Comparison of ENCODE assay signal across 8 cellular contexts in genomic region chr22:30968015-30968923, GRCh38. TPM values are rescaled to one million over a fixed set of nuclear protein-coding genes. Genes with fewer than 3 reads are reported as not detected.
DNase-seq lines count a peak whose midpoint lies in the region; ATAC-seq and TF ChIP-seq lines count a peak whose summit lies in the region.

Gene MORC2, minus strand, starts transcription at chr22:30968774. Its CDS starts 885 bp downstream, at chr22:30967889.

- H3K4me3 Mint-ChIP-seq in neural progenitor cell, result peak within 1 kb of the TSS; percentile 95

- H3K79me2 ChIP-seq in DOHH2 (ENCODE audit: control insufficient read depth, low read length) (peaks cover 99% of the 10 kb centered on the region), neural progenitor cell (ENCODE audit: low read depth) (peaks cover 96% of the 10 kb centered on the region)

- peak within 1 kb of the TSS; percentile 77 for H3K27ac ChIP-seq in DOHH2 (ENCODE audit: low read depth, low read length)
- H3K27ac ChIP-seq in HUES64 (ENCODE audit: low read depth, low read length), result peak within 1 kb of the TSS; percentile 95
- peak within 1 kb of the TSS; percentile 83 for H3K27ac ChIP-seq in foreskin keratinocyte
- peak within 1 kb of the TSS; percentile 97 for H3K27ac ChIP-seq in neural progenitor cell

- H3K27me3 Mint-ChIP-seq in neural progenitor cell (ENCODE audit: insufficient read depth, low read depth), result peaks cover 11% of the 10 kb centered on the region

- H4K20me1 ChIP-seq in DOHH2 (ENCODE audit: control insufficient read depth, insufficient read depth, low read depth, low read length), result peaks cover 35% of the 10 kb centered on the region; the same call in 1 of the 2 replicates
- peaks cover 31% of the 10 kb centered on the region for H4K20me1 ChIP-seq in neural progenitor cell (ENCODE audit: low read depth)

- H3K27me3 ChIP-seq in DOHH2 (ENCODE audit: control insufficient read depth, low read length), result no peaks in the 10 kb centered on the region
- no peaks in the 10 kb centered on the region for H3K27me3 ChIP-seq in HUES64 (ENCODE audit: insufficient read depth, low read length)
- no peaks in the 10 kb centered on the region for H3K27me3 ChIP-seq in foreskin keratinocyte
- H3K27me3 ChIP-seq in neural progenitor cell, result no peaks in the 10 kb centered on the region

- H3K9me2 ChIP-seq in DOHH2 (replicated peaks; ENCODE audit: control insufficient read depth, low read length), result no peaks in the 10 kb centered on the region

- H3K27ac Mint-ChIP-seq in neural progenitor cell, result peak within 1 kb of the TSS; percentile 96

- H3K9ac ChIP-seq in HUES64 (ENCODE audit: low read depth, low read length), result peak within 1 kb of the TSS; percentile 95
- peak within 1 kb of the TSS; percentile 89 for H3K9ac ChIP-seq in neural progenitor cell

- DNase-seq in foreskin keratinocyte, result no peak
- DNase-seq in neural progenitor cell (ENCODE audit: low spot score), result no peak
- DNase-seq in cerebellar nuclear complex (lab: John Stamatoyannopoulos, UW), result no peak

- ATAC-seq in GM21447 (IDR thresholded peaks at IDR 0.05; ENCODE audit: unreplicated experiment) (peak; percentile 33), foreskin keratinocyte (peak; percentile 53)
- no peak for ATAC-seq in activated CD4-positive, CD25-positive, alpha-beta regulatory T cell treated with anti-CD3 and anti-CD28 coated beads, Interleukin-2, amount 50 U/mL, for 24 hours

- H3K4me2 ChIP-seq in DOHH2 (ENCODE audit: low read length) (peak within 1 kb of the TSS; percentile 93), neural progenitor cell (peak within 1 kb of the TSS; percentile 93)

- H3K4me3 ChIP-seq in DOHH2 (ENCODE audit: low read length) (peak within 1 kb of the TSS; percentile 93), HUES64 (ENCODE audit: low read length) (peak within 1 kb of the TSS; percentile 78), WI38 (ENCODE audit: low read depth, low read length) (peak within 1 kb of the TSS; percentile 84), neural progenitor cell (peak within 1 kb of the TSS; percentile 92)

- H3K9me3 ChIP-seq in DOHH2 (ENCODE audit: control insufficient read depth, insufficient read depth, low read length) (0 out of 2 replicates have a peak, but pooled peaks cover 3% of the 10 kb centered on the region), HUES64 (ENCODE audit: insufficient read depth, low read depth, low read length) (peaks cover 35% of the 10 kb centered on the region), neural progenitor cell (ENCODE audit: low read depth) (peaks cover 31% of the 10 kb centered on the region)

- H3K9me3 Mint-ChIP-seq in neural progenitor cell, result peaks cover 85% of the 10 kb centered on the region

- peak within 1 kb of the TSS; percentile 52 for H2AFZ ChIP-seq in neural progenitor cell (replicated peaks)

- peaks cover 81% of the 10 kb centered on the region for H3K36me3 Mint-ChIP-seq in neural progenitor cell

- H3K36me3 ChIP-seq in DOHH2 (ENCODE audit: control insufficient read depth, low read length) (peaks cover 87% of the 10 kb centered on the region), HUES64 (ENCODE audit: insufficient read depth, low read length) (peaks cover 53% of the 10 kb centered on the region), neural progenitor cell (peaks cover 44% of the 10 kb centered on the region)

- H3K4me1 Mint-ChIP-seq in neural progenitor cell, result peaks cover 21% of the 10 kb centered on the region

- 16% methylated on average over 53 of the region's 53 CpGs for WGBS in HUES64

- TF ChIP-seq CTCF in DOHH2 (IDR thresholded peaks at IDR 0.05; ENCODE audit: low read depth, low read length, poor library complexity, severe bottlenecking) (no peak), WI38 (IDR thresholded peaks at IDR 0.05; ENCODE audit: low read depth, low read length) (no peak), foreskin keratinocyte (conservative IDR thresholded peaks at IDR 0.05) (no peak), neural progenitor cell (IDR thresholded peaks at IDR 0.05) (no peak)

- H3K4me1 ChIP-seq in DOHH2 (ENCODE audit: control insufficient read depth, low read length), result peaks cover 63% of the 10 kb centered on the region
- H3K4me1 ChIP-seq in HUES64 (ENCODE audit: insufficient read depth, low read length), result 0 out of 2 replicates have a peak, but pooled peaks cover 4% of the 10 kb centered on the region
- peaks cover 9% of the 10 kb centered on the region for H3K4me1 ChIP-seq in foreskin keratinocyte
- peaks cover 31% of the 10 kb centered on the region for H3K4me1 ChIP-seq in neural progenitor cell

- no peaks in the 10 kb centered on the region for H3F3A ChIP-seq in DOHH2 (ENCODE audit: control insufficient read depth, insufficient read depth)
- peaks cover 4% of the 10 kb centered on the region for H3F3A ChIP-seq in neural progenitor cell (ENCODE audit: low read depth)

RNA-seq across cellular contexts. Expression of gene MORC2, which starts in this region (rescaled TPM):
- polyA plus RNA-seq in HUES64 (2013, experiment 1 of 2), result 35.6 TPM
- polyA plus RNA-seq in HUES64 (2013, experiment 2 of 2), result 34.0 TPM
- total RNA-seq in foreskin keratinocyte (23.8 and 24.5 TPM in 2 replicates), neural progenitor cell (ENCODE audit: low replicate concordance) (29.8 and 35.0 TPM in 2 replicates)
- 20.1 and 22.4 TPM in 2 replicates for polyA plus RNA-seq in foreskin keratinocyte

Comparison
In these comparisons a context has a peak if more than half of its experiments do, and no peak if none do; other contexts are left out.
1. ATAC-seq: peak in GM21447 (single experiment) and foreskin keratinocyte (single experiment); none in activated CD4-positive, CD25-positive, alpha-beta regulatory T cell treated with anti-CD3 and anti-CD28 coated beads, Interleukin-2, amount 50 U/mL, for 24 hours (0 of 2).
2. Peak in every context shown above with its lines, with median percentiles within 50 percentile points of each other: H3K27ac ChIP-seq and H3K4me3 ChIP-seq.